In genomic region chr9:137535120-137535428, GRCh38 we compare ENCODE assay signal across 11 cellular contexts. TPM values are rescaled to one million over a fixed set of nuclear protein-coding genes. Genes with fewer than 3 reads are reported as not detected.
A peak's percentile ranks its signal among the peaks of the same experiment; 100 is the strongest.
DNase-seq lines count a peak whose midpoint lies in the region; ATAC-seq and TF ChIP-seq lines count a peak whose summit lies in the region.
"Had no signal": no experiment of that assay in that cellular context is flagged by ENCODE, and none has a peak within 500 bp of the region (broad histone marks: within the 10 kb centered on the region; RNA-seq: fewer than 3 reads in every experiment).

No MANE protein-coding gene starts in this region.

- H3K4me2 ChIP-seq in OCI-LY7 (ENCODE audit: low read length), result no peak overlapping the region

- H3K27me3 ChIP-seq in body of pancreas, result no peaks in the 10 kb centered on the region
- H3K27me3 ChIP-seq: upper lobe of left lung had no signal

- H3K27ac ChIP-seq in OCI-LY7 (ENCODE audit: low read depth, low read length, poor library complexity, severe bottlenecking) (no peak overlapping the region), body of pancreas (peak overlapping the region in 3 of 4 donors; percentile 22 to 65 (median 43))

- intact Hi-C loops in OCI-LY7 (cut with micrococcal nuclease; ENCODE audit: unreplicated experiment) (no loop called here), body of pancreas (cut with DNase I) (no loop called here), sciatic nerve (cut with DNase I) (no loop called here)

- ATAC-seq in activated T-cell treated with anti-CD3 and anti-CD28 coated beads, Interleukin-2, amount 50 U/mL, for 72 hours (replicated peaks in 1 of 2), result no peak
- ATAC-seq in body of pancreas (no peak), sciatic nerve (no peak), GM19452 (IDR thresholded peaks at IDR 0.05; ENCODE audit: unreplicated experiment) (no peak), GM21737 (IDR thresholded peaks at IDR 0.05; ENCODE audit: unreplicated experiment) (no peak)
- no peak for ATAC-seq in stimulated activated effector memory CD8-positive, alpha-beta T cell treated with anti-CD3 and anti-CD28 coated beads, Interleukin-12 subunit alpha, Interleukin-12 subunit beta, amount 100 ng/mL, for 72 hours

- H3K4me1 Mint-ChIP-seq in activated T-cell treated with anti-CD3 and anti-CD28 coated beads, Interleukin-2, amount 50 U/mL, for 72 hours (ENCODE audit: low read depth), result peaks cover 49% of the 10 kb centered on the region
- peaks cover 33% of the 10 kb centered on the region for H3K4me1 Mint-ChIP-seq in stimulated activated effector memory CD8-positive, alpha-beta T cell treated with anti-CD3 and anti-CD28 coated beads, Interleukin-12 subunit alpha, Interleukin-12 subunit beta, amount 100 ng/mL, for 72 hours

- H3K36me3 ChIP-seq in OCI-LY7 (ENCODE audit: insufficient read depth, low read length), result no peaks in the 10 kb centered on the region
- no peaks in the 10 kb centered on the region for H3K36me3 ChIP-seq in body of pancreas (replicated peaks in 1 of 2; ENCODE audit: insufficient read depth in 1 of 2, low read depth in 2 of 2)
- H3K36me3 ChIP-seq: upper lobe of left lung had no signal

- H3K27me3 Mint-ChIP-seq in activated T-cell treated with anti-CD3 and anti-CD28 coated beads, Interleukin-2, amount 50 U/mL, for 72 hours (ENCODE audit: low read depth), result no peaks in the 10 kb centered on the region
- H3K27me3 Mint-ChIP-seq: T-cell had no signal

- H3K79me2 ChIP-seq in OCI-LY7 (ENCODE audit: insufficient read depth, low read depth, low read length), result no peaks in the 10 kb centered on the region

- peak overlapping the region in 1 of 2 donors; percentile 13 for H3K4me3 Mint-ChIP-seq in activated T-cell treated with anti-CD3 and anti-CD28 coated beads, Interleukin-2, amount 50 U/mL, for 72 hours
- H3K4me3 Mint-ChIP-seq in stimulated activated effector memory CD8-positive, alpha-beta T cell treated with anti-CD3 and anti-CD28 coated beads, Interleukin-12 subunit alpha, Interleukin-12 subunit beta, amount 100 ng/mL, for 72 hours, result no peak overlapping the region

- CTCF ChIA-PET in OCI-LY7 (lab: Charles Lee; ENCODE audit: unreplicated experiment), result interaction anchor here (0.6 kb wide), 1 partner anchor 112 kb away, joined by 4 read pairs; the partner anchor contains the start of gene EXD3

- POLR2A ChIA-PET in OCI-LY7 (lab: Charles Lee), result no interaction called here

- peak overlapping the region; percentile 29 for H2AFZ ChIP-seq in OCI-LY7 (ENCODE audit: low read length)

- H3K4me1 ChIP-seq in OCI-LY7 (ENCODE audit: insufficient read depth, low read length, poor library complexity, severe bottlenecking) (peaks cover 20% of the 10 kb centered on the region), body of pancreas (peaks cover 13% of the 10 kb centered on the region)

- TF ChIP-seq CTCF in OCI-LY7 (conservative IDR thresholded peaks at IDR 0.05; ENCODE audit: low read length), result peak; percentile 8; the same call in 1 of the 2 replicates
- no peak for TF ChIP-seq CTCF in body of pancreas (IDR thresholded peaks at IDR 0.05)

- no peaks in the 10 kb centered on the region for H3K9me2 ChIP-seq in OCI-LY7 (ENCODE audit: insufficient read depth, low read length)

- peaks cover 2 to 8% of the 10 kb centered on the region in 2 donors for H3K36me3 Mint-ChIP-seq in activated T-cell treated with anti-CD3 and anti-CD28 coated beads, Interleukin-2, amount 50 U/mL, for 72 hours (ENCODE audit: insufficient read depth in 2 of 2)
- no peaks in the 10 kb centered on the region for H3K36me3 Mint-ChIP-seq in stimulated activated effector memory CD8-positive, alpha-beta T cell treated with anti-CD3 and anti-CD28 coated beads, Interleukin-12 subunit alpha, Interleukin-12 subunit beta, amount 100 ng/mL, for 72 hours
- H3K36me3 Mint-ChIP-seq: T-cell had no signal

- H3K4me3 ChIP-seq in OCI-LY7 (ENCODE audit: low read depth, low read length, poor library complexity, severe bottlenecking), result no peak overlapping the region
- no peak overlapping the region for H3K4me3 ChIP-seq in body of pancreas
- H3K4me3 ChIP-seq: upper lobe of left lung had no signal

- no peaks in the 10 kb centered on the region for H4K20me1 ChIP-seq in OCI-LY7 (ENCODE audit: insufficient read depth, low read length)

- no peaks in the 10 kb centered on the region for H3K9me3 ChIP-seq in OCI-LY7 (ENCODE audit: low read length)
- H3K9me3 ChIP-seq in body of pancreas, result no peaks in the 10 kb centered on the region
- H3K9me3 ChIP-seq: upper lobe of left lung had no signal

- DNase-seq in activated T-cell treated with anti-CD3 and anti-CD28 coated beads for 48 hours (ENCODE audit: low read depth), result peak; percentile 18
- DNase-seq in activated T-cell treated with anti-CD3 and anti-CD28 coated beads, Interleukin-2, amount 50 U/mL, for 72 hours, result no peak
- no peak for DNase-seq in OCI-LY7 (ENCODE audit: low spot score)
- no peak for DNase-seq in body of pancreas
- DNase-seq in stimulated activated effector memory CD8-positive, alpha-beta T cell treated with anti-CD3 and anti-CD28 coated beads, Interleukin-12 subunit alpha, Interleukin-12 subunit beta, amount 100 ng/mL, for 72 hours (ENCODE audit: low spot score in 2 of 2), result no peak
- no peak for DNase-seq in sciatic nerve (ENCODE audit: low spot score)
- DNase-seq: NCI-H1930, T-cell had no signal

- no TSS peak for BruUV-seq in OCI-LY7 (replicated peaks; lab: Mats Ljungman, UMichigan)

- no peak for TF ChIP-seq POLR2A in body of pancreas (IDR thresholded peaks at IDR 0.05)

- peaks cover 0 to 3% of the 10 kb centered on the region in 2 donors for H3K9me3 Mint-ChIP-seq in activated T-cell treated with anti-CD3 and anti-CD28 coated beads, Interleukin-2, amount 50 U/mL, for 72 hours
- peaks cover 5% of the 10 kb centered on the region for H3K9me3 Mint-ChIP-seq in stimulated activated effector memory CD8-positive, alpha-beta T cell treated with anti-CD3 and anti-CD28 coated beads, Interleukin-12 subunit alpha, Interleukin-12 subunit beta, amount 100 ng/mL, for 72 hours

- no peak overlapping the region for H3K27ac Mint-ChIP-seq in activated T-cell treated with anti-CD3 and anti-CD28 coated beads, Interleukin-2, amount 50 U/mL, for 72 hours
- peak overlapping the region; percentile 73 for H3K27ac Mint-ChIP-seq in stimulated activated effector memory CD8-positive, alpha-beta T cell treated with anti-CD3 and anti-CD28 coated beads, Interleukin-12 subunit alpha, Interleukin-12 subunit beta, amount 100 ng/mL, for 72 hours

RNA-seq across cellular contexts. Expression of gene PNPLA7, which starts 15.1 kb away (rescaled TPM):
- 1 to 10 TPM; 6.8 to 8.2 TPM for total RNA-seq in activated T-cell treated with anti-CD3 and anti-CD28 coated beads, Interleukin-2, amount 50 U/mL, for 72 hours
- total RNA-seq in OCI-LY7 (2014; rRNA removed; shearing (Covaris generic)), result 0.80 and 1.5 TPM in 2 replicates
- total RNA-seq in OCI-LY7 (2022) (8.5 and 10.2 TPM in 2 replicates), body of pancreas (10 to 100 TPM; 16.1 to 27.7 TPM), sciatic nerve (18.3 TPM)

RNA-seq across cellular contexts. Expression of gene MRPL41, which starts 16.6 kb away (rescaled TPM):
- 10 to 100 TPM; 26.6 to 28.4 TPM for total RNA-seq in activated T-cell treated with anti-CD3 and anti-CD28 coated beads, Interleukin-2, amount 50 U/mL, for 72 hours
- total RNA-seq in OCI-LY7 (2014; rRNA removed; shearing (Covaris generic)), result 26.4 and 38.3 TPM in 2 replicates
- total RNA-seq in OCI-LY7 (2022) (29.3 and 34.8 TPM in 2 replicates), body of pancreas (10 to 100 TPM; 32.9 to 37.2 TPM), sciatic nerve (61.1 TPM)

RNA-seq across cellular contexts. Expression of gene DPH7, which starts 43.7 kb away (rescaled TPM):
- 10 to 100 TPM; 32.8 to 41.9 TPM for total RNA-seq in activated T-cell treated with anti-CD3 and anti-CD28 coated beads, Interleukin-2, amount 50 U/mL, for 72 hours
- total RNA-seq in OCI-LY7 (2014; rRNA removed; shearing (Covaris generic)), result 71.7 and 72.9 TPM in 2 replicates
- total RNA-seq in OCI-LY7 (2022) (88.2 and 95.6 TPM in 2 replicates), body of pancreas (10 to 100 TPM; 44.4 to 46.5 TPM), sciatic nerve (33.1 TPM)

RNA-seq across cellular contexts. Expression of gene ZMYND19, which starts 55.2 kb away (rescaled TPM):
- 10 to 100 TPM; 27.4 to 34.5 TPM for total RNA-seq in activated T-cell treated with anti-CD3 and anti-CD28 coated beads, Interleukin-2, amount 50 U/mL, for 72 hours
- 48.4 and 48.5 TPM in 2 replicates for total RNA-seq in OCI-LY7 (2014; rRNA removed; shearing (Covaris generic))
- total RNA-seq in OCI-LY7 (2022), result 62.2 and 65.8 TPM in 2 replicates
- 1 to 10 TPM; 6.6 to 8.8 TPM for total RNA-seq in body of pancreas
- 15.6 TPM for total RNA-seq in sciatic nerve
